ENCODE assay signal across 8 cellular contexts in the genomic region with DNA sequence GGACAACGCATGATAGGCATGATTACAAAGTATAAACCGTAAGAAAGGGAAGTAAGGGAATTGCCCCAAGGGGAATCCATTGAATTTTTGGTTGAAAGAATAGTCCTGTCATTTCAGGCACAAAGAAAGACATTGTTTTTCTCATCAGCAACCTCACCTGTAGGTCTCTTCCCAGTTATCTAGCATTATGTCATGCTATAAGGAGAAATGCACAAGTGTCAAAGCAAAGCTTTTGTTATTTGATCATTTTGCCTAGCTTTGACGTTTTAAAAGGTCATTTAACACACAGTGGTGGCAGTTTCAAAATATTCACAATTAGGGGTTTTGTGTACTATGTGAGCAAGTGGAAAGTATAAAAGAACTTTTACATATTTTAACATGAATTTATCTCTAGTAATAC.
"Had no signal": no experiment of that assay in that cellular context is flagged by ENCODE, and none has a peak within 500 bp of the region (broad histone marks: within the 10 kb centered on the region; RNA-seq: fewer than 3 reads in every experiment).

No MANE protein-coding gene starts in this region.

- H2AFZ ChIP-seq: GM23248 had no signal

- H3K36me3 ChIP-seq: HAP-1 had no signal

- H3K4me1 ChIP-seq: HAP-1 had no signal

- H3K27me3 Mint-ChIP-seq: IgD-negative memory B cell had no signal

- FAIRE-seq: HTR-8/SVneo had no signal

- DNase-seq: GM23248, GOT3, H7, HFFc6 had no signal

- H3K36me3 Mint-ChIP-seq: IgD-negative memory B cell had no signal

- H3K27ac Mint-ChIP-seq: HFFc6, IgD-negative memory B cell had no signal

- H3K4me3 Mint-ChIP-seq: HFFc6, IgD-negative memory B cell had no signal

- H3K9ac ChIP-seq: GM23248 had no signal

- H3K9me3 ChIP-seq: HAP-1 had no signal

- ATAC-seq: HCT116 had no signal

- H3K4me3 ChIP-seq: GM23248, HAP-1 had no signal

- H3K27ac ChIP-seq: GM23248 had no signal
